8 cellular contexts compared by ENCODE assay signal in the genomic region with DNA sequence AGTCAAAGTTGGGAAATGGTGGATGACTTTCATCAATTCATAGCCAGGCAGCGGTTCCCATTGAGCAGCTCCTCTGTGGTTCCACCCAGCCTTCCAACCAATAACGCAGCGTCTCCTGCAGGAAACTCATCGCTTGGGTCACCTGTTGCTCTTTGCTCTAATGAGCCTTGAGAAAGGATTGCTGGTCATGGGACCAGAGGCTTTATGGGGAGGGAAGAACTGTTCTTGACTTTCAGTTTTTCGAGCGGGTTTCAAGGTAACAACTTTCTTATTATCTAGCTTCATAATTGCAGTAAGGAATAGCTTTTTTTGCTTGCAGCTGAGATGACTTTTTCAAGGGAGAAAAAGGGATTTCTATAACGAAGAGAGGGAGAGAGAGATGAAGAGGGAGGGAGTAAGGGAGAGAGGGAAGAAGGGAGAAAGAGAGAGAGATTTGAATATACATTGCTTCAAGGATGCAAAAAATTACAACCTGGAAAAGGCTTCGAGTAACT. TPM values are rescaled to one million over a fixed set of nuclear protein-coding genes. Genes with fewer than 3 reads are reported as not detected.
A peak's percentile ranks its signal among the peaks of the same experiment; 100 is the strongest.
DNase-seq lines count a peak whose midpoint lies in the region; ATAC-seq and TF ChIP-seq lines count a peak whose summit lies in the region.

No MANE protein-coding gene starts in this region.

- H3K27me3 ChIP-seq in PC-3 (ENCODE audit: low read length) (peaks cover 30% of the 10 kb centered on the region), gastroesophageal sphincter (no peaks in the 10 kb centered on the region)

- BruUV-seq in PC-3 (replicated peaks; lab: Mats Ljungman, UMichigan), result no TSS peak

- H2AFZ ChIP-seq in PC-3 (ENCODE audit: low read length), result no peak overlapping the region

- no peak overlapping the region for H3K4me3 ChIP-seq in PC-3 (ENCODE audit: low read length)
- peak overlapping the region; percentile 48 to 91 for H3K4me3 ChIP-seq in gastroesophageal sphincter

- WGBS in gastroesophageal sphincter (ENCODE audit: low coverage in 1 of 2), 2 donors, result 20 to 29% methylated on average over 3 to 6 of the region's 8 CpGs

- H3F3A ChIP-seq in PC-3 (ENCODE audit: low read length, unreplicated experiment), result no peaks in the 10 kb centered on the region

- H3K9ac ChIP-seq in PC-3 (ENCODE audit: low read length), result no peak overlapping the region

- peaks cover 31% of the 10 kb centered on the region for H3K27me3 Mint-ChIP-seq in stimulated activated naive CD8-positive, alpha-beta T cell treated with anti-CD3 and anti-CD28 coated beads, Interleukin-15, Interleukin-2, amounts not matched to agents 100 ng/mL and 50 ng/mL, for 24 hours

- peak; percentile 20 to 39 for TF ChIP-seq POLR2A in gastroesophageal sphincter (IDR thresholded peaks at IDR 0.05)

- no peak overlapping the region for H3K27ac Mint-ChIP-seq in stimulated activated naive CD8-positive, alpha-beta T cell treated with anti-CD3 and anti-CD28 coated beads, Interleukin-15, Interleukin-2, amounts not matched to agents 100 ng/mL and 50 ng/mL, for 24 hours

- TF ChIP-seq EP300 in gastroesophageal sphincter (IDR thresholded peaks at IDR 0.05), result no peak

- H3K36me3 ChIP-seq in PC-3 (ENCODE audit: low read depth, low read length), result no peaks in the 10 kb centered on the region
- H3K36me3 ChIP-seq in gastroesophageal sphincter, result no peaks in the 10 kb centered on the region

- H3K4me3 Mint-ChIP-seq in stimulated activated naive CD8-positive, alpha-beta T cell treated with anti-CD3 and anti-CD28 coated beads, Interleukin-15, Interleukin-2, amounts not matched to agents 100 ng/mL and 50 ng/mL, for 24 hours, result peak overlapping the region; percentile 72

- no peak overlapping the region for H3K27ac ChIP-seq in PC-3 (ENCODE audit: low read length)
- peak overlapping the region; percentile 82 to 96 (median 84) for H3K27ac ChIP-seq in gastroesophageal sphincter

- no peaks in the 10 kb centered on the region for H3K79me2 ChIP-seq in PC-3 (ENCODE audit: low read length)

- H3K4me1 ChIP-seq in PC-3 (ENCODE audit: insufficient read depth, low read length), result no peaks in the 10 kb centered on the region
- H3K4me1 ChIP-seq in gastroesophageal sphincter, result peaks cover 13 to 37% (median 15%) of the 10 kb centered on the region in 3 donors

- no peaks in the 10 kb centered on the region for H3K36me3 Mint-ChIP-seq in stimulated activated naive CD8-positive, alpha-beta T cell treated with anti-CD3 and anti-CD28 coated beads, Interleukin-15, Interleukin-2, amounts not matched to agents 100 ng/mL and 50 ng/mL, for 24 hours (ENCODE audit: low read depth)

- H3K9me3 ChIP-seq in PC-3 (ENCODE audit: low read length) (no peaks in the 10 kb centered on the region), gastroesophageal sphincter (no peaks in the 10 kb centered on the region)

- no peaks in the 10 kb centered on the region for H3K9me2 ChIP-seq in PC-3 (replicated peaks; ENCODE audit: low read length)

- POLR2A ChIA-PET in PC-3 (lab: Charles Lee; ENCODE audit: unreplicated experiment), result no interaction called here

- DNase-seq in stimulated activated naive CD8-positive, alpha-beta T cell treated with anti-CD3 and anti-CD28 coated beads, Interleukin-15, Interleukin-2, amounts not matched to agents 100 U/mL and 50 U/mL, for 24 hours, result no peak
- DNase-seq in PC-3 (peak; percentile 16), omental fat pad (ENCODE audit: low spot score) (no peak), NCI-H1694 (lab: John Stamatoyannopoulos, UW) (no peak), NCI-H2196 treated with DMSO at 0.1 percent for 48 hours (lab: John Stamatoyannopoulos, UW; ENCODE audit: unreplicated experiment) (no peak)
- DNase-seq in central memory CD4-positive, alpha-beta T cell, result no peak

- TF ChIP-seq CTCF in PC-3 (conservative IDR thresholded peaks at IDR 0.05; ENCODE audit: low read depth, low read length) (no peak), gastroesophageal sphincter (IDR thresholded peaks at IDR 0.05) (peak in 1 of 4 experiments; percentile 10), omental fat pad (IDR thresholded peaks at IDR 0.05) (no peak)

- ATAC-seq in stimulated activated naive CD8-positive, alpha-beta T cell treated with anti-CD3 and anti-CD28 coated beads, Interleukin-15, Interleukin-2, amounts not matched to agents 100 U/mL and 50 U/mL, for 24 hours, result no peak
- no peak for ATAC-seq in PC-3
- peak; percentile 92 for ATAC-seq in gastroesophageal sphincter
- ATAC-seq in omental fat pad (ENCODE audit: low FRiP score), result peak; percentile 26

- CTCF ChIA-PET in PC-3 (lab: Charles Lee), result no interaction called here

- peak overlapping the region; percentile 13; the same call in 1 of the 2 replicates for H3K4me2 ChIP-seq in PC-3 (ENCODE audit: low read length)

- H3K4me1 Mint-ChIP-seq in stimulated activated naive CD8-positive, alpha-beta T cell treated with anti-CD3 and anti-CD28 coated beads, Interleukin-15, Interleukin-2, amounts not matched to agents 100 ng/mL and 50 ng/mL, for 24 hours (ENCODE audit: low read depth), result peaks cover 39% of the 10 kb centered on the region

- intact Hi-C loops in PC-3 (cut with micrococcal nuclease), result no loop called here

- no peaks in the 10 kb centered on the region for H3K9me3 Mint-ChIP-seq in stimulated activated naive CD8-positive, alpha-beta T cell treated with anti-CD3 and anti-CD28 coated beads, Interleukin-15, Interleukin-2, amounts not matched to agents 100 ng/mL and 50 ng/mL, for 24 hours

- H4K20me1 ChIP-seq in PC-3 (ENCODE audit: low read length), result no peaks in the 10 kb centered on the region

RNA-seq across cellular contexts. Expression of a gene that starts 0.4 kb away (rescaled TPM):
- total RNA-seq in PC-3 (2014; rRNA removed) (not detected in 2 replicates), gastroesophageal sphincter (10 to 100 TPM; 34.4 to 69.7 (median 39.3) TPM), omental fat pad (10 to 100 TPM in 3 of 4 donors, 1 to 10 TPM in 1; 7.5 to 39.4 (median 22.2) TPM)

Comparison
In these comparisons a context has a peak if more than half of its experiments do, and no peak if none do; other contexts are left out.
1. ATAC-seq: peak in gastroesophageal sphincter (single experiment) and omental fat pad (single experiment); none in stimulated activated naive CD8-positive, alpha-beta T cell treated with anti-CD3 and anti-CD28 coated beads, Interleukin-15, Interleukin-2, amounts not matched to agents 100 U/mL and 50 U/mL, for 24 hours (single experiment) and PC-3 (single experiment).